In the genomic region with DNA sequence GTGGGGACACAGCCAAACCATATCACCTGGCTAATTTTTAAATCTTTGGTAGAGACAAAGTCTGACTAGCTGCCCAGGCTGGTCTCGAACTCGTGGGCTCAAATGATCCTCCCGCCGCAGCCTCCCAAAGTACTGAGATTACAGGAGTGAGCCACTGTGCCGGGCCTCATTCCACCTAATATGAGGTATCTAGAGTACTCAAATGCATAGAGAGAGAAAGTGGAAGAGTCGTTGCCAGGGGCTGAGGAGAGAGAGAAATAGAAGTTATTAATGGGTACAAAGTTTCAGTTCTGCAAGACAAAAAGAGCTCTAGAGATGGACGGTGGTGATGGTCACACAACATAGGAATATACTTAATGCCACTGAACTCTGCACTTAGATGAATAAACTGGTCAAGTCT, we compare ENCODE assay signal across 20 cellular contexts.
A peak's percentile ranks its signal among the peaks of the same experiment; 100 is the strongest.
DNase-seq lines count a peak whose midpoint lies in the region; ATAC-seq, FAIRE-seq and TF ChIP-seq lines count a peak whose summit lies in the region.
"Had no signal": no experiment of that assay in that cellular context is flagged by ENCODE, and none has a peak within 500 bp of the region (broad histone marks: within the 10 kb centered on the region; RNA-seq: fewer than 3 reads in every experiment).

No MANE protein-coding gene starts in this region.

- no peaks in the 10 kb centered on the region for H3K36me3 ChIP-seq in GM12878 (ENCODE audit: control insufficient read depth in 2 of 2, insufficient read depth in 2 of 2, low read length in 1 of 2)
- H3K36me3 ChIP-seq: brain microvascular endothelial cell, neural progenitor cell had no signal

- POLR2A ChIA-PET in GM12878 (lab: Charles Lee), result interaction anchor here (0.7 to 7.8 kb wide), 7 partner anchors 19 to 513 kb away, joined by 3 to 111 read pairs (median 5); no protein-coding TSS in a partner anchor

- H3K27me3 ChIP-seq in GM12878 (replicated peaks in 1 of 2; ENCODE audit: control insufficient read depth in 2 of 2, insufficient read depth in 2 of 2, low read length in 1 of 2), result no peaks in the 10 kb centered on the region
- H3K27me3 ChIP-seq: brain microvascular endothelial cell, dorsolateral prefrontal cortex, neural progenitor cell had no signal

- TF ChIP-seq POLR2A in GM12878 (IDR thresholded peaks at IDR 0.05; ENCODE audit: low read depth, low read length), result no peak

- ATAC-seq in GM12878 (peak; percentile 16), HG03196 (IDR thresholded peaks at IDR 0.05; ENCODE audit: unreplicated experiment) (no peak)
- ATAC-seq: right cardiac atrium had no signal

- 0 out of 2 replicates have a peak overlapping the region, but pooled peaks have one; percentile 47 for H3K4me2 ChIP-seq in GM12878 (ENCODE audit: control insufficient read depth, insufficient read depth)
- H3K4me2 ChIP-seq: neural progenitor cell had no signal

- RAD21 ChIA-PET in GM12878 (lab: Charles Lee; ENCODE audit: unreplicated experiment), result interaction anchor here (0.6 to 11.3 kb wide), 17 partner anchors 21 to 509 kb away, joined by 3 to 257 read pairs (median 4); no protein-coding TSS in a partner anchor

- in situ Hi-C loops in GM12878 (cut with MboI), result no loop called here

- H3K4me1 ChIP-seq in GM12878 (ENCODE audit: control insufficient read depth, insufficient read depth, low read length), result peaks cover 93% of the 10 kb centered on the region
- H3K4me1 ChIP-seq: Caco-2, neural progenitor cell had no signal

- peak overlapping the region; percentile 99 for H3K27ac ChIP-seq in GM12878 (ENCODE audit: control insufficient read depth, insufficient read depth)
- H3K27ac ChIP-seq: brain microvascular endothelial cell, neural progenitor cell had no signal

- no peak for TF ChIP-seq CTCF in GM12878 (IDR thresholded peaks at IDR 0.05 in 2 of 3, conservative IDR thresholded peaks at IDR 0.05 in 1 of 3; ENCODE audit: control insufficient read depth in 2 of 3, extremely low read depth in 1 of 3, insufficient read depth in 1 of 3, low read depth in 3 of 3, low read length in 3 of 3)

- peak; percentile 49 for DNase-seq in activated effector memory CD4-positive, alpha-beta T cell treated with anti-CD3 and anti-CD28 coated beads, Interleukin-2, amount 50 U/mL, for 16 hours
- no peak for DNase-seq in activated effector memory CD4-positive, alpha-beta T cell treated with Interleukin-2 at 50 U/mL for 16 hours
- DNase-seq in MV-4-11 (lab: John Stamatoyannopoulos, UW), result peak; percentile 55
- DNase-seq in GM12878 (ENCODE audit: low read depth, low spot score), result peak; percentile 81
- peak; percentile 24 for DNase-seq in stimulated activated CD8-positive, alpha-beta memory T cell treated with anti-CD3 and anti-CD28 coated beads, Interleukin-4, amount 100 ng/mL, for 48 hours
- DNase-seq in NCI-H2171 (lab: John Stamatoyannopoulos, UW), result no peak
- DNase-seq in glomerular visceral epithelial cell (ENCODE audit: extremely low spot score), result no peak
- DNase-seq: activated CD4-positive, alpha-beta T cell treated with anti-CD3 and anti-CD28 coated beads, Interleukin-2, amount 50 U/mL, for 1 hour; activated gamma-delta T cell treated with Interleukin-2 at 50 U/mL for 16 hours; brain microvascular endothelial cell; Caco-2; dorsolateral prefrontal cortex; NCI-H1694 treated with DMSO at 0.1 percent for 48 hours; NCI-H446; NK-92 treated with Interleukin-12 subunit alpha and Interleukin-12 subunit beta, amount 100 ng/mL, for 24 hours; right cardiac atrium; SIG-M5; T1000 had no signal

- TF ChIP-seq EP300 in GM12878 (IDR thresholded peaks at IDR 0.05; ENCODE audit: borderline replicate concordance in 1 of 2, control insufficient read depth in 1 of 2, low read depth in 2 of 2, low read length in 2 of 2), result peak; percentile 59 to 60; a peak in 3 of 4 replicates

- no peaks in the 10 kb centered on the region; the same call in 1 of the 3 replicates for H3K9me3 ChIP-seq in GM12878 (replicated peaks; ENCODE audit: control insufficient read depth, insufficient read depth, low read length)

- no peak overlapping the region for H3K4me3 ChIP-seq in GM12878
- H3K4me3 ChIP-seq: dorsolateral prefrontal cortex, neural progenitor cell had no signal

- peak; percentile 13; the same call in 1 of the 2 replicates for TF ChIP-seq RAD21 in GM12878 (IDR thresholded peaks at IDR 0.05; ENCODE audit: insufficient read depth, low read depth, low read length)

- SMC1A ChIA-PET in GM12878 (lab: Charles Lee; ENCODE audit: uncharacterized antibody, unreplicated experiment), result interaction anchor here (0.6 to 12.9 kb wide), 21 partner anchors 9 to 510 kb away, joined by 3 to 229 read pairs (median 5); no protein-coding TSS in a partner anchor

- intact Hi-C loops in GM12878 (cut with micrococcal nuclease; ENCODE audit: unreplicated experiment), result no loop called here

- FAIRE-seq in GM12878 (lab: Jason Lieb, UNC), result no peak

- H3K79me2 ChIP-seq in GM12878 (ENCODE audit: control insufficient read depth, insufficient read depth, low read length), result 0 out of 2 replicates have a peak, but pooled peaks cover 1% of the 10 kb centered on the region

- H3K9ac ChIP-seq in GM12878 (ENCODE audit: control insufficient read depth, insufficient read depth, low read length), result no peak overlapping the region
- H3K9ac ChIP-seq: neural progenitor cell had no signal

- no TSS peak for BruUV-seq in GM12878 (replicated peaks; lab: Mats Ljungman, UMichigan)

- CTCF ChIA-PET in GM12878 (lab: Yijun Ruan, JAX), result interaction anchor here (0.6 to 3.0 kb wide), 5 partner anchors 13 to 82 kb away, joined by 3 to 13 read pairs (median 4); no protein-coding TSS in a partner anchor

- no peaks in the 10 kb centered on the region for H4K20me1 ChIP-seq in GM12878 (ENCODE audit: control insufficient read depth, insufficient read depth)

- 14% methylated on average over 7 of the region's 7 CpGs for WGBS in GM12878 (ENCODE audit: insufficient coverage, insufficient replicate concordance, low lambda C conversion rate, missing lambda C conversion rate)

- no peak overlapping the region for H2AFZ ChIP-seq in GM12878 (ENCODE audit: control insufficient read depth, low read depth, low read length)
- H2AFZ ChIP-seq: neural progenitor cell had no signal

TF ChIP-seq in GM12878, 131 proteins besides CTCF, POLR2A, EP300 and RAD21 (continues in another document):
- no peak for TF ChIP-seq ZNF384 (IDR thresholded peaks at IDR 0.05; ENCODE audit: borderline replicate concordance, low read depth, low read length)
- peak; percentile 43; the same call in 1 of the 2 replicates for TF ChIP-seq IRF4 (IDR thresholded peaks at IDR 0.05; ENCODE audit: low read depth, low read length)
- TF ChIP-seq SMARCA5 (IDR thresholded peaks at IDR 0.05), result no peak; the same call in 1 of the 2 replicates
- peak; percentile 52 for TF ChIP-seq ATF7 (IDR thresholded peaks at IDR 0.05; ENCODE audit: low read depth)
- TF ChIP-seq CBX3 (IDR thresholded peaks at IDR 0.05; ENCODE audit: borderline replicate concordance, low read depth), result no peak
- TF ChIP-seq, protein P1, sequence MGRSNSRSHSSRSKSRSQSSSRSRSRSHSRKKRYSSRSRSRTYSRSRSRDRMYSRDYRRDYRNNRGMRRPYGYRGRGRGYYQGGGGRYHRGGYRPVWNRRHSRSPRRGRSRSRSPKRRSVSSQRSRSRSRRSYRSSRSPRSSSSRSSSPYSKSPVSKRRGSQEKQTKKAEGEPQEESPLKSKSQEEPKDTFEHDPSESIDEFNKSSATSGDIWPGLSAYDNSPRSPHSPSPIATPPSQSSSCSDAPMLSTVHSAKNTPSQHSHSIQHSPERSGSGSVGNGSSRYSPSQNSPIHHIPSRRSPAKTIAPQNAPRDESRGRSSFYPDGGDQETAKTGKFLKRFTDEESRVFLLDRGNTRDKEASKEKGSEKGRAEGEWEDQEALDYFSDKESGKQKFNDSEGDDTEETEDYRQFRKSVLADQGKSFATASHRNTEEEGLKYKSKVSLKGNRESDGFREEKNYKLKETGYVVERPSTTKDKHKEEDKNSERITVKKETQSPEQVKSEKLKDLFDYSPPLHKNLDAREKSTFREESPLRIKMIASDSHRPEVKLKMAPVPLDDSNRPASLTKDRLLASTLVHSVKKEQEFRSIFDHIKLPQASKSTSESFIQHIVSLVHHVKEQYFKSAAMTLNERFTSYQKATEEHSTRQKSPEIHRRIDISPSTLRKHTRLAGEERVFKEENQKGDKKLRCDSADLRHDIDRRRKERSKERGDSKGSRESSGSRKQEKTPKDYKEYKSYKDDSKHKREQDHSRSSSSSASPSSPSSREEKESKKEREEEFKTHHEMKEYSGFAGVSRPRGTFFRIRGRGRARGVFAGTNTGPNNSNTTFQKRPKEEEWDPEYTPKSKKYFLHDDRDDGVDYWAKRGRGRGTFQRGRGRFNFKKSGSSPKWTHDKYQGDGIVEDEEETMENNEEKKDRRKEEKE (IDR thresholded peaks at IDR 0.05), result no peak
- TF ChIP-seq, protein P2, sequence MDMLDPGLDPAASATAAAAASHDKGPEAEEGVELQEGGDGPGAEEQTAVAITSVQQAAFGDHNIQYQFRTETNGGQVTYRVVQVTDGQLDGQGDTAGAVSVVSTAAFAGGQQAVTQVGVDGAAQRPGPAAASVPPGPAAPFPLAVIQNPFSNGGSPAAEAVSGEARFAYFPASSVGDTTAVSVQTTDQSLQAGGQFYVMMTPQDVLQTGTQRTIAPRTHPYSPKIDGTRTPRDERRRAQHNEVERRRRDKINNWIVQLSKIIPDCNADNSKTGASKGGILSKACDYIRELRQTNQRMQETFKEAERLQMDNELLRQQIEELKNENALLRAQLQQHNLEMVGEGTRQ (IDR thresholded peaks at IDR 0.05; ENCODE audit: borderline replicate concordance, low read depth, low read length), result no peak
- TF ChIP-seq MEF2A (IDR thresholded peaks at IDR 0.05; ENCODE audit: insufficient read depth, low read depth, low read length), result peak; percentile 81; the same call in 1 of the 2 replicates
- no peak for TF ChIP-seq BMI1 (IDR thresholded peaks at IDR 0.05; ENCODE audit: borderline replicate concordance)
- no peak for TF ChIP-seq SMAD5 (IDR thresholded peaks at IDR 0.05; ENCODE audit: low read depth)
- TF ChIP-seq MEF2B (IDR thresholded peaks at IDR 0.05; ENCODE audit: partially characterized antibody, poor library complexity, severe bottlenecking), result peak; percentile 78
- TF ChIP-seq KAT2A (conservative IDR thresholded peaks at IDR 0.05; ENCODE audit: control insufficient read depth, low read depth, low read length), result no peak
- TF ChIP-seq GABPA (IDR thresholded peaks at IDR 0.05; ENCODE audit: low read depth), result no peak
- TF ChIP-seq GATAD2B (conservative IDR thresholded peaks at IDR 0.05; ENCODE audit: low read depth), result peak; percentile 30; the same call in 1 of the 2 replicates
- TF ChIP-seq SPI1 (IDR thresholded peaks at IDR 0.05; ENCODE audit: borderline replicate concordance, insufficient read depth, low read depth, low read length), result peak; percentile 86
- TF ChIP-seq RCOR1 (conservative IDR thresholded peaks at IDR 0.05; ENCODE audit: low read depth, low read length), result no peak

Comparison
In these comparisons a context has a peak if more than half of its experiments do, and no peak if none do; other contexts are left out.
1. DNase-seq: peak in activated effector memory CD4-positive, alpha-beta T cell treated with anti-CD3 and anti-CD28 coated beads, Interleukin-2, amount 50 U/mL, for 16 hours (single experiment), MV-4-11 (single experiment), GM12878 (single experiment) and stimulated activated CD8-positive, alpha-beta memory T cell treated with anti-CD3 and anti-CD28 coated beads, Interleukin-4, amount 100 ng/mL, for 48 hours (single experiment); none in activated effector memory CD4-positive, alpha-beta T cell treated with Interleukin-2 at 50 U/mL for 16 hours (single experiment), NCI-H2171 (single experiment) and glomerular visceral epithelial cell (single experiment).